ENCODE assay signal across 2 cellular contexts in genomic region chr7:27160546-27161213, GRCh38.
A peak's percentile ranks its signal among the peaks of the same experiment; 100 is the strongest.
TF ChIP-seq lines count a peak whose summit lies in the region.

No MANE protein-coding gene starts in this region.

TF ChIP-seq in HEK293, 187 proteins besides CTCF, POLR2A, EP300 and RAD21 (continued from another document and continues in another):
- TF ChIP-seq ZBTB11 (tag by site-specific recombination; conservative IDR thresholded peaks at IDR 0.05; ENCODE audit: low read depth) (no peak), ZNF621 (tag by site-specific recombination; IDR thresholded peaks at IDR 0.05) (no peak), ZNF391 (tag by site-specific recombination; IDR thresholded peaks at IDR 0.05; ENCODE audit: borderline replicate concordance, low read depth) (peak; percentile 69; the same call in 1 of the 2 replicates), ZNF623 (tag by site-specific recombination; IDR thresholded peaks at IDR 0.05) (no peak), ZNF660 (tag by site-specific recombination; IDR thresholded peaks at IDR 0.05) (peak; percentile 24; the same call in 1 of the 2 replicates), ZNF670 (tag by site-specific recombination; IDR thresholded peaks at IDR 0.05; ENCODE audit: low read depth) (no peak), ZNF26 (tag by site-specific recombination; IDR thresholded peaks at IDR 0.05) (no peak), ZNF449 (tag by site-specific recombination; IDR thresholded peaks at IDR 0.05) (peak; percentile 76; the same call in 1 of the 2 replicates), ZNF624 (tag by site-specific recombination; IDR thresholded peaks at IDR 0.05) (no peak), ZNF211 (tag by site-specific recombination; IDR thresholded peaks at IDR 0.05; ENCODE audit: low read depth) (no peak), YY2 (tag by site-specific recombination; IDR thresholded peaks at IDR 0.05) (peak; percentile 62; the same call in 1 of the 2 replicates), ZNF560 (tag by site-specific recombination; IDR thresholded peaks at IDR 0.05; ENCODE audit: borderline replicate concordance) (no peak), ZSCAN23 (tag by site-specific recombination; IDR thresholded peaks at IDR 0.05) (no peak), ZNF639 (tag by site-specific recombination; IDR thresholded peaks at IDR 0.05) (peak; percentile 41; the same call in 1 of the 2 replicates), ZBTB17 (tag by site-specific recombination; IDR thresholded peaks at IDR 0.05) (0 out of 2 replicates have a peak, but pooled peaks have one; percentile 34), ZNF169 (tag by site-specific recombination; IDR thresholded peaks at IDR 0.05) (no peak), GLI2 (tag by site-specific recombination; IDR thresholded peaks at IDR 0.05; ENCODE audit: borderline replicate concordance, low read depth) (no peak), ZNF121 (tag by site-specific recombination; IDR thresholded peaks at IDR 0.05) (no peak), ZNF175 (tag by site-specific recombination; IDR thresholded peaks at IDR 0.05) (no peak), ZNF2 (tag by site-specific recombination; IDR thresholded peaks at IDR 0.05) (0 out of 2 replicates have a peak, but pooled peaks have one; percentile 34), ZNF548 (tag by site-specific recombination; IDR thresholded peaks at IDR 0.05) (no peak), YY1 (tag by site-specific recombination; IDR thresholded peaks at IDR 0.05) (peak; percentile 78), ZNF501 (tag by site-specific recombination; IDR thresholded peaks at IDR 0.05) (peak; percentile 24; the same call in 1 of the 2 replicates), ZNF837 (tag by site-specific recombination; IDR thresholded peaks at IDR 0.05) (no peak)

TF ChIP-seq in GM12878, 131 proteins besides CTCF, POLR2A, EP300 and RAD21 (continued from another document):
- TF ChIP-seq CUX1 (IDR thresholded peaks at IDR 0.05; ENCODE audit: insufficient replicate concordance, low read depth, low read length) (no peak), ATF3 (IDR thresholded peaks at IDR 0.05; ENCODE audit: borderline replicate concordance, extremely low read depth, low read depth, low read length) (no peak), SMC3 (IDR thresholded peaks at IDR 0.05; ENCODE audit: borderline replicate concordance, low read length) (peak; percentile 71), RFX5 (IDR thresholded peaks at IDR 0.05; ENCODE audit: low read depth, low read length) (no peak), CBX3 (IDR thresholded peaks at IDR 0.05; ENCODE audit: borderline replicate concordance, low read depth) (no peak), E2F4 (IDR thresholded peaks at IDR 0.05; ENCODE audit: low read depth, low read length) (no peak), E2F8 (IDR thresholded peaks at IDR 0.05; ENCODE audit: low read depth, partially characterized antibody) (no peak), SUPT20H (IDR thresholded peaks at IDR 0.05; ENCODE audit: borderline replicate concordance, control insufficient read depth, low read depth, low read length) (no peak), PBX3 (IDR thresholded peaks at IDR 0.05; ENCODE audit: insufficient replicate concordance, low read depth, low read length) (no peak), CBFB (IDR thresholded peaks at IDR 0.05; ENCODE audit: low read depth) (no peak), IRF3 (IDR thresholded peaks at IDR 0.05) (0 out of 2 replicates have a peak, but pooled peaks have one; percentile 43), PAX8 (IDR thresholded peaks at IDR 0.05) (no peak), ZBTB4 (CRISPR knock-in tag; IDR thresholded peaks at IDR 0.05) (no peak), RELB (IDR thresholded peaks at IDR 0.05; ENCODE audit: low read depth) (peak; percentile 91), JUNB (IDR thresholded peaks at IDR 0.05) (no peak), CHD1 (IDR thresholded peaks at IDR 0.05; ENCODE audit: low read depth, low read length) (no peak)
